ENCODE assay signal across 8 cellular contexts in genomic region chr9:21070171-21070571, GRCh38. TPM values are rescaled to one million over a fixed set of nuclear protein-coding genes. Genes with fewer than 3 reads are reported as not detected.
DNase-seq lines count a peak whose midpoint lies in the region; ATAC-seq and TF ChIP-seq lines count a peak whose summit lies in the region.

No MANE protein-coding gene starts in this region.

- ATAC-seq in SK-N-SH treated with all-trans-retinoic acid at 6 μM for 48 hours = peak; percentile 99
- peak; percentile 97 for ATAC-seq in Right ventricle myocardium superior (ENCODE audit: poor library complexity)
- no peak for ATAC-seq in HG02678 (IDR thresholded peaks at IDR 0.05; ENCODE audit: unreplicated experiment)

- DNase-seq in GM04503 (ENCODE audit: low read depth) (peak; percentile 87), Right ventricle myocardium superior (peak; percentile 41), pulmonary artery endothelial cell (ENCODE audit: low read depth, low spot score) (peak; percentile 97), GOT3 (lab: John Stamatoyannopoulos, UW) (no peak), NCI-H1694 (lab: John Stamatoyannopoulos, UW) (no peak)
- no peak for DNase-seq in activated effector memory CD4-positive, alpha-beta T cell treated with Interleukin-2 at 50 U/mL for 16 hours

- intact Hi-C loops in Right ventricle myocardium superior (cut with DNase I) = no loop called here

TF ChIP-seq in SK-N-SH treated with all-trans-retinoic acid at 6 μM for 48 hours, 23 proteins besides CTCF, POLR2A, EP300 and RAD21:
- no peak for TF ChIP-seq ZC3H10 (CRISPR knock-in tag; IDR thresholded peaks at IDR 0.05)
- TF ChIP-seq ZFP3 (CRISPR knock-in tag; IDR thresholded peaks at IDR 0.05) = peak; percentile 42; the same call in 1 of the 2 replicates
- TF ChIP-seq CSDC2 (CRISPR knock-in tag; IDR thresholded peaks at IDR 0.05) = 0 out of 2 replicates have a peak, but pooled peaks have one; percentile 73
- no peak for TF ChIP-seq POU6F1 (CRISPR knock-in tag; IDR thresholded peaks at IDR 0.05; ENCODE audit: borderline replicate concordance, low read depth)
- no peak for TF ChIP-seq ZNF70 (CRISPR knock-in tag; IDR thresholded peaks at IDR 0.05)
- TF ChIP-seq SNAI2 (CRISPR knock-in tag; IDR thresholded peaks at IDR 0.05) = no peak
- TF ChIP-seq ISL1 (CRISPR knock-in tag; IDR thresholded peaks at IDR 0.05) = peak; percentile 54
- TF ChIP-seq ZFP30 (CRISPR knock-in tag; IDR thresholded peaks at IDR 0.05) = no peak
- TF ChIP-seq PATZ1 (CRISPR knock-in tag; IDR thresholded peaks at IDR 0.05; ENCODE audit: borderline replicate concordance) = no peak
- TF ChIP-seq TSHZ2 (CRISPR knock-in tag; IDR thresholded peaks at IDR 0.05) = no peak
- no peak for TF ChIP-seq TOX (CRISPR knock-in tag; IDR thresholded peaks at IDR 0.05; ENCODE audit: borderline replicate concordance)
- no peak for TF ChIP-seq GLIS3 (CRISPR knock-in tag; IDR thresholded peaks at IDR 0.05)

RNA-seq across cellular contexts. Expression of gene IFNB1, which starts 7.6 kb away (rescaled TPM):
- total RNA-seq in Right ventricle myocardium superior (not detected), pulmonary artery endothelial cell (not detected in 2 replicates)

RNA-seq across cellular contexts. Expression of gene HACD4, which starts 38.7 kb away (rescaled TPM):
- total RNA-seq in Right ventricle myocardium superior (1.0 TPM), pulmonary artery endothelial cell (0.99 and 1.6 TPM in 2 replicates)

Comparison
In these comparisons a context has a peak if more than half of its experiments do, and no peak if none do; other contexts are left out.
1. DNase-seq: peak in GM04503 (single experiment), Right ventricle myocardium superior (single experiment) and pulmonary artery endothelial cell (single experiment); none in GOT3 (single experiment), NCI-H1694 (single experiment) and activated effector memory CD4-positive, alpha-beta T cell treated with Interleukin-2 at 50 U/mL for 16 hours (single experiment).